9 cellular contexts compared by ENCODE assay signal in genomic region chr17:37744633-37744927, GRCh38. TPM values are rescaled to one million over a fixed set of nuclear protein-coding genes. Genes with fewer than 3 reads are reported as not detected.
A peak's percentile ranks its signal among the peaks of the same experiment; 100 is the strongest.
DNase-seq lines count a peak whose midpoint lies in the region; ATAC-seq and TF ChIP-seq lines count a peak whose summit lies in the region.
"Had no signal": no experiment of that assay in that cellular context is flagged by ENCODE, and none has a peak within 500 bp of the region (broad histone marks: within the 10 kb centered on the region; RNA-seq: fewer than 3 reads in every experiment).

No MANE protein-coding gene starts in this region.

- H3K36me3 Mint-ChIP-seq in activated naive CD4-positive, alpha-beta T cell treated with anti-CD3 and anti-CD28 coated beads for 36 hours (ENCODE audit: low read depth), result no peaks in the 10 kb centered on the region
- no peaks in the 10 kb centered on the region for H3K36me3 Mint-ChIP-seq in activated T-helper 17 cell treated with anti-CD3 and anti-CD28 coated beads, Interleukin-2, amount 50 U/mL, for 72 hours (ENCODE audit: low read depth)

- no peak for DNase-seq in activated naive CD4-positive, alpha-beta T cell treated with anti-CD3 and anti-CD28 coated beads for 36 hours
- no peak for DNase-seq in activated naive CD4-positive, alpha-beta T cell (lab: John Stamatoyannopoulos, UW)
- DNase-seq in upper lobe of left lung, result no peak
- no peak for DNase-seq in mucosa of gallbladder (ENCODE audit: low spot score)
- no peak for DNase-seq in HuH-7.5 (ENCODE audit: low spot score)
- DNase-seq: NCI-H1092 treated with DMSO at 0.1 percent for 48 hours had no signal

- ATAC-seq in activated T-helper 17 cell treated with anti-CD3 and anti-CD28 coated beads, Interleukin-2, amount 50 U/mL, for 72 hours (replicated peaks), result peak; percentile 10
- ATAC-seq in upper lobe of left lung (ENCODE audit: low FRiP score in 2 of 2) (peak in 1 of 2 donors; percentile 3), HG02798 (IDR thresholded peaks at IDR 0.05; ENCODE audit: poor library complexity, unreplicated experiment) (no peak)

- H3K4me1 ChIP-seq in liver (ENCODE audit: control insufficient read depth in 4 of 4, insufficient read depth in 4 of 4, low read length in 3 of 4) (peaks cover 2 to 25% (median 12%) of the 10 kb centered on the region in 4 donors), upper lobe of left lung (peaks cover 29 to 43% (median 33%) of the 10 kb centered on the region in 4 donors)

- peak overlapping the region; percentile 18 for H3K4me3 Mint-ChIP-seq in activated naive CD4-positive, alpha-beta T cell treated with anti-CD3 and anti-CD28 coated beads for 36 hours
- peak overlapping the region; percentile 66 for H3K4me3 Mint-ChIP-seq in activated T-helper 17 cell treated with anti-CD3 and anti-CD28 coated beads, Interleukin-2, amount 50 U/mL, for 72 hours

- no peak overlapping the region for H3K27ac Mint-ChIP-seq in activated naive CD4-positive, alpha-beta T cell treated with anti-CD3 and anti-CD28 coated beads for 36 hours
- peak overlapping the region; percentile 25 for H3K27ac Mint-ChIP-seq in activated T-helper 17 cell treated with anti-CD3 and anti-CD28 coated beads, Interleukin-2, amount 50 U/mL, for 72 hours

- H3K36me3 ChIP-seq in liver (ENCODE audit: control insufficient read depth in 4 of 4, insufficient read depth in 3 of 4, low read depth in 1 of 4, low read length in 3 of 4), result no peaks in the 10 kb centered on the region
- H3K36me3 ChIP-seq in upper lobe of left lung, result no peaks in the 10 kb centered on the region

- TF ChIP-seq POLR2A in upper lobe of left lung (IDR thresholded peaks at IDR 0.05), result no peak

- CTCF ChIA-PET in activated naive CD4-positive, alpha-beta T cell treated with anti-CD3 and anti-CD28 coated beads for 36 hours (lab: Charles Lee), result interaction anchor here (1.8 kb wide), 1 partner anchor 26 kb away, joined by 9 read pairs; no protein-coding TSS in a partner anchor

- no peaks in the 10 kb centered on the region for H3K9me3 Mint-ChIP-seq in activated naive CD4-positive, alpha-beta T cell treated with anti-CD3 and anti-CD28 coated beads for 36 hours
- H3K9me3 Mint-ChIP-seq in activated T-helper 17 cell treated with anti-CD3 and anti-CD28 coated beads, Interleukin-2, amount 50 U/mL, for 72 hours, result no peaks in the 10 kb centered on the region

- TF ChIP-seq EP300 in upper lobe of left lung (IDR thresholded peaks at IDR 0.05), result no peak

- H3K27me3 Mint-ChIP-seq in activated naive CD4-positive, alpha-beta T cell treated with anti-CD3 and anti-CD28 coated beads for 36 hours (ENCODE audit: low read depth), result peaks cover 71% of the 10 kb centered on the region
- peaks cover 59% of the 10 kb centered on the region for H3K27me3 Mint-ChIP-seq in activated T-helper 17 cell treated with anti-CD3 and anti-CD28 coated beads, Interleukin-2, amount 50 U/mL, for 72 hours

- H3K27ac ChIP-seq in liver (ENCODE audit: low read depth in 1 of 2, low read length in 2 of 2) (peak overlapping the region; percentile 92 to 98), upper lobe of left lung (peak overlapping the region; percentile 75 to 86 (median 84))

- H3K27me3 ChIP-seq in liver (ENCODE audit: control insufficient read depth in 4 of 4, insufficient read depth in 4 of 4, low read length in 3 of 4) (peaks cover 0 to 2% (median 0%) of the 10 kb centered on the region in 4 donors), upper lobe of left lung (peaks cover 0 to 47% (median 20%) of the 10 kb centered on the region in 4 donors)

- H3K9me3 ChIP-seq in liver (ENCODE audit: control insufficient read depth in 4 of 4, low read length in 3 of 4), result no peaks in the 10 kb centered on the region
- no peaks in the 10 kb centered on the region for H3K9me3 ChIP-seq in upper lobe of left lung

- peaks cover 21% of the 10 kb centered on the region for H3K4me1 Mint-ChIP-seq in activated naive CD4-positive, alpha-beta T cell treated with anti-CD3 and anti-CD28 coated beads for 36 hours (ENCODE audit: low read depth)
- H3K4me1 Mint-ChIP-seq in activated T-helper 17 cell treated with anti-CD3 and anti-CD28 coated beads, Interleukin-2, amount 50 U/mL, for 72 hours, result peaks cover 6% of the 10 kb centered on the region

- peak overlapping the region; percentile 72 to 81 for H3K9ac ChIP-seq in liver (ENCODE audit: low read depth in 1 of 2, low read length in 2 of 2)

- intact Hi-C loops in activated naive CD4-positive, alpha-beta T cell treated with anti-CD3 and anti-CD28 coated beads for 36 hours (cut with micrococcal nuclease), result loop anchor here (10.0 kb wide), 1 partner anchor 810 kb away; the partner anchor contains the start of gene LHX1

- no peak for TF ChIP-seq RAD21 in liver (IDR thresholded peaks at IDR 0.05)

- peak overlapping the region; percentile 76 to 90 (median 82) for H3K4me3 ChIP-seq in liver (ENCODE audit: low read depth in 1 of 3, low read length in 3 of 3)
- H3K4me3 ChIP-seq in upper lobe of left lung, result peak overlapping the region in 3 of 4 donors; percentile 42 to 56 (median 54)

- 4% methylated on average over 21 of the region's 21 CpGs for WGBS in liver
- 4% methylated on average over 21 of the region's 21 CpGs; no CpG with 5 or more reads in 1 of the 2 donors for WGBS in upper lobe of left lung, 2 donors

- no peak for TF ChIP-seq CTCF in liver (IDR thresholded peaks at IDR 0.05; ENCODE audit: low read depth, low read length, missing input control)
- TF ChIP-seq CTCF in upper lobe of left lung (IDR thresholded peaks at IDR 0.05), result no peak

TF ChIP-seq in liver, 16 proteins besides CTCF, POLR2A, EP300 and RAD21:
- no peak for TF ChIP-seq EGR1 (IDR thresholded peaks at IDR 0.05; ENCODE audit: low read depth in 2 of 2)
- TF ChIP-seq ZBTB33 (IDR thresholded peaks at IDR 0.05), result no peak

RNA-seq across cellular contexts. Expression of gene HNF1B, which starts 0.3 kb away (rescaled TPM):
- not detected for total RNA-seq in activated naive CD4-positive, alpha-beta T cell treated with anti-CD3 and anti-CD28 coated beads for 36 hours
- total RNA-seq in activated T-helper 17 cell treated with anti-CD3 and anti-CD28 coated beads, Interleukin-2, amount 50 U/mL, for 72 hours, result under 1 TPM in 1 of 2 donors, not detected in 1; 0.50 TPM
- total RNA-seq in liver, result 1 to 10 TPM; 1.6 to 3.8 TPM
- 1 to 10 TPM; 5.2 to 5.7 TPM for polyA plus RNA-seq in liver
- total RNA-seq in upper lobe of left lung, result 10 to 100 TPM; 14.4 to 31.4 (median 16.0) TPM
- total RNA-seq in mucosa of gallbladder, result 142 TPM
